In genomic region chr7:109549461-109549860, GRCh38 we compare ENCODE assay signal across 15 cellular contexts.
"Had no signal": no experiment of that assay in that cellular context is flagged by ENCODE, and none has a peak within 500 bp of the region (broad histone marks: within the 10 kb centered on the region; RNA-seq: fewer than 3 reads in every experiment).

No MANE protein-coding gene starts in this region.

- H3K4me3 ChIP-seq: cardiac muscle cell, left lung, neural progenitor cell, pancreas, tibial nerve, vagina had no signal

- H3K9me3 ChIP-seq: pancreas, vagina had no signal

- H3K9ac ChIP-seq: neural progenitor cell had no signal

- DNase-seq: activated CD4-positive, alpha-beta T cell treated with anti-CD3 and anti-CD28 coated beads, Interleukin-2, amount 50 U/mL, for 4 hours; activated CD4-positive, CD25-positive, alpha-beta regulatory T cell treated with anti-CD3 and anti-CD28 coated beads, Interleukin-2, amount 50 U/mL, for 72 hours; activated naive CD4-positive, alpha-beta T cell treated with anti-CD3 and anti-CD28 coated beads for 36 hours; activated T-cell treated with anti-CD3 and anti-CD28 coated beads for 4 hours; cortex of kidney; effector memory CD4-positive, alpha-beta T cell; left lung; pancreas had no signal

- H3K27ac ChIP-seq: cardiac muscle cell, epithelial cell of prostate, left lung, neural progenitor cell, pancreas, tibial nerve, vagina had no signal

- H3K27me3 ChIP-seq: cardiac muscle cell, left lung, neural progenitor cell, pancreas, tibial nerve, vagina had no signal

- H3K4me1 ChIP-seq: left lung, neural progenitor cell, pancreas, tibial nerve, vagina had no signal

- ATAC-seq: activated T-helper 17 cell treated with anti-CD3 and anti-CD28 coated beads, Interleukin-2, amount 50 U/mL, for 72 hours; left lung; pancreas; stimulated activated effector memory CD8-positive, alpha-beta T cell treated with anti-CD3 and anti-CD28 coated beads, Interleukin-12 subunit alpha, Interleukin-12 subunit beta, amount 100 ng/mL, for 72 hours had no signal

- H3K36me3 ChIP-seq: cardiac muscle cell, left lung, neural progenitor cell, pancreas, tibial nerve, vagina had no signal
